Comparison of ENCODE assay signal across 8 cellular contexts in genomic region chrX:84186603-84187358, GRCh38. TPM values are rescaled to one million over a fixed set of nuclear protein-coding genes. Genes with fewer than 3 reads are reported as not detected.
DNase-seq lines count a peak whose midpoint lies in the region; ATAC-seq and TF ChIP-seq lines count a peak whose summit lies in the region.

No MANE protein-coding gene starts in this region.

- intact Hi-C loops in sigmoid colon (cut with DNase I), result no loop called here

- no peaks in the 10 kb centered on the region for H3K27me3 ChIP-seq in NT2/D1 (ENCODE audit: insufficient read depth, insufficient read length)
- no peaks in the 10 kb centered on the region for H3K27me3 ChIP-seq in sigmoid colon

- H3K27ac ChIP-seq in sigmoid colon, result peak overlapping the region in 3 of 4 donors; percentile 47 to 66 (median 54)

- DNase-seq in COLO668 (lab: John Stamatoyannopoulos, UW; ENCODE audit: unreplicated experiment) (peak; percentile 12), NT2/D1 (ENCODE audit: low read depth, low spot score) (no peak), fibroblast of the aortic adventitia (ENCODE audit: low read depth) (no peak), sigmoid colon (no peak), GM20000 (ENCODE audit: low spot score) (no peak), cerebellar nuclear complex (lab: John Stamatoyannopoulos, UW) (no peak)
- no peak for DNase-seq in stimulated activated naive CD4-positive, alpha-beta T cell treated with Interleukin-2 at 50 U/mL for 16 hours (lab: John Stamatoyannopoulos, UW)

- H3K4me3 ChIP-seq in NT2/D1 (ENCODE audit: insufficient read length, low read depth) (peak overlapping the region; percentile 72), fibroblast of the aortic adventitia (ENCODE audit: low read depth, low read length) (peak overlapping the region; percentile 64), sigmoid colon (peak overlapping the region; percentile 47 to 61 (median 59))

- H3K9me3 ChIP-seq in NT2/D1 (ENCODE audit: insufficient read depth, low read length), result no peaks in the 10 kb centered on the region
- H3K9me3 ChIP-seq in sigmoid colon, result no peaks in the 10 kb centered on the region

- H3K36me3 ChIP-seq in NT2/D1 (ENCODE audit: insufficient read depth, insufficient read length, low read length) (no peaks in the 10 kb centered on the region), sigmoid colon (no peaks in the 10 kb centered on the region)

- no peak for TF ChIP-seq POLR2A in sigmoid colon (IDR thresholded peaks at IDR 0.05)

- no peak for TF ChIP-seq CTCF in fibroblast of the aortic adventitia (IDR thresholded peaks at IDR 0.05; ENCODE audit: insufficient read depth, low read length)
- TF ChIP-seq CTCF in sigmoid colon (IDR thresholded peaks at IDR 0.05), result no peak
- no peak for TF ChIP-seq CTCF in GM20000 (IDR thresholded peaks at IDR 0.05; ENCODE audit: extremely low read depth, missing control alignments)

- H3K4me1 ChIP-seq in NT2/D1 (ENCODE audit: insufficient read depth, insufficient read length) (no peaks in the 10 kb centered on the region), sigmoid colon (peaks cover 0 to 7% (median 0%) of the 10 kb centered on the region in 4 donors)

- peak; percentile 45 for ATAC-seq in GM21528 (IDR thresholded peaks at IDR 0.05; ENCODE audit: low FRiP score, unreplicated experiment)

- 2 to 12% methylated on average over 15 of the region's 15 CpGs for WGBS in sigmoid colon, 2 donors

- no peak for TF ChIP-seq EP300 in sigmoid colon (IDR thresholded peaks at IDR 0.05)

- peak overlapping the region; percentile 75 for H3K9ac ChIP-seq in NT2/D1 (ENCODE audit: insufficient read length, low read depth)

RNA-seq across cellular contexts. Expression of gene RPS6KA6, which starts 1.2 kb away (rescaled TPM):
- total RNA-seq in fibroblast of the aortic adventitia (ENCODE audit: low replicate concordance) (4.2 and 7.0 TPM in 2 replicates), sigmoid colon (1 to 10 TPM; 2.5 to 7.2 (median 3.9) TPM)
- 1 to 10 TPM; 1.8 to 2.7 (median 2.5) TPM for polyA plus RNA-seq in sigmoid colon
